ENCODE assay signal across 2 cellular contexts in genomic region chr10:116694253-116694926, GRCh38.
TF ChIP-seq lines count a peak whose summit lies in the region.

No MANE protein-coding gene starts in this region.

TF ChIP-seq in HEK293, 187 proteins besides CTCF, POLR2A, EP300 and RAD21 (continued from another document and continues in another):
- TF ChIP-seq BCL6B (tag by site-specific recombination; IDR thresholded peaks at IDR 0.05), result no peak
- TF ChIP-seq ZFHX2 (tag by site-specific recombination; conservative IDR thresholded peaks at IDR 0.05), result peak; percentile 59
- no peak for TF ChIP-seq ZNF221 (tag by site-specific recombination; IDR thresholded peaks at IDR 0.05; ENCODE audit: borderline replicate concordance)
- TF ChIP-seq ZBTB8A (tag by site-specific recombination; IDR thresholded peaks at IDR 0.05), result no peak
- TF ChIP-seq ZNF248 (tag by site-specific recombination; IDR thresholded peaks at IDR 0.05), result no peak
- TF ChIP-seq ZNF529 (tag by site-specific recombination; IDR thresholded peaks at IDR 0.05; ENCODE audit: insufficient replicate concordance), result no peak
- TF ChIP-seq ZIC2 (tag by site-specific recombination; IDR thresholded peaks at IDR 0.05), result peak; percentile 60; the same call in 1 of the 2 replicates
- no peak for TF ChIP-seq ZNF214 (tag by site-specific recombination; IDR thresholded peaks at IDR 0.05; ENCODE audit: borderline replicate concordance)
- TF ChIP-seq GLIS1 (tag by site-specific recombination; IDR thresholded peaks at IDR 0.05), result peak; percentile 84
- TF ChIP-seq PBX3 (CRISPR knock-in tag; IDR thresholded peaks at IDR 0.05), result no peak
- peak; percentile 34; the same call in 1 of the 2 replicates for TF ChIP-seq EGR2 (tag by site-specific recombination; IDR thresholded peaks at IDR 0.05; ENCODE audit: low read depth)
- peak; percentile 86 for TF ChIP-seq ZNF341 (tag by site-specific recombination; IDR thresholded peaks at IDR 0.05; ENCODE audit: low read depth)
- no peak for TF ChIP-seq HIC1 (tag by site-specific recombination; IDR thresholded peaks at IDR 0.05)
- no peak for TF ChIP-seq ZNF324 (tag by site-specific recombination; IDR thresholded peaks at IDR 0.05)
- TF ChIP-seq ZNF488 (tag by site-specific recombination; IDR thresholded peaks at IDR 0.05), result no peak
- TF ChIP-seq GFI1B (tag by site-specific recombination; IDR thresholded peaks at IDR 0.05), result no peak
- no peak for TF ChIP-seq ZNF121 (tag by site-specific recombination; IDR thresholded peaks at IDR 0.05)
- no peak for TF ChIP-seq HOXC10 (CRISPR knock-in tag; IDR thresholded peaks at IDR 0.05)
- TF ChIP-seq ZNF311 (tag by site-specific recombination; IDR thresholded peaks at IDR 0.05; ENCODE audit: borderline replicate concordance), result no peak
- no peak for TF ChIP-seq ZNF558 (tag by site-specific recombination; IDR thresholded peaks at IDR 0.05)

TF ChIP-seq in H1, 55 proteins besides CTCF, POLR2A, EP300 and RAD21 (continued from another document):
- TF ChIP-seq EGR1 (IDR thresholded peaks at IDR 0.05; ENCODE audit: borderline replicate concordance, low read depth, low read length) (0 out of 2 replicates have a peak, but pooled peaks have one; percentile 25), HDAC2 (IDR thresholded peaks at IDR 0.05; ENCODE audit: borderline replicate concordance in 1 of 2, low read depth in 2 of 2, low read length in 2 of 2) (peak; percentile 55 to 59; a peak in 2 of 4 replicates)
